Comparison of ENCODE assay signal across 15 cellular contexts in the genomic region with DNA sequence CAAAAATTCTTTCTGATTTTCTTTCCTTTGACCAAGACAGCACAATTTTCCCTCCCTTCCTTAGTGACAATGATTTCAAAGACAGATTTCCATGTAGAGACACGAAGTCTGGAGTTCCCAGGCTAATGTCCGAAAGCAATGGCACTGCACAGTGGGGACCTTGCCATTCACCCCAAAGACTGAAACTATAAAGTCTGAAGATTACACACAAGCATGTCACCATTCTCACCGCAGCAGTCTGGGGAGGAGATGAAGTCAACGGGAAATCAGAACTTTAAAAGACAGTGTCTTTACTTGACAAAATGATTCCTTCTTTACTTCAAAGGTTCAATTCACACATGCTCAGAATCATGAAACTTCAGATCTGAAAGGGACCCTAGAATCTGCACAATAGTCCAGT. TPM values are rescaled to one million over a fixed set of nuclear protein-coding genes. Genes with fewer than 3 reads are reported as not detected.
DNase-seq lines count a peak whose midpoint lies in the region; ATAC-seq, FAIRE-seq and TF ChIP-seq lines count a peak whose summit lies in the region.
"Had no signal": no experiment of that assay in that cellular context is flagged by ENCODE, and none has a peak within 500 bp of the region (broad histone marks: within the 10 kb centered on the region; RNA-seq: fewer than 3 reads in every experiment).

No MANE protein-coding gene starts in this region.

- H3K27ac Mint-ChIP-seq in memory B cell: peak overlapping the region; percentile 75

- H3K4me3 Mint-ChIP-seq in memory B cell: no peak overlapping the region

- no peaks in the 10 kb centered on the region for H3K27me3 ChIP-seq in A673 (replicated peaks; ENCODE audit: insufficient read depth, low read depth, low read length, poor library complexity)
- H3K27me3 ChIP-seq: breast epithelium, MG63 had no signal

- peaks cover 60% of the 10 kb centered on the region for H3K4me1 ChIP-seq in A673 (ENCODE audit: insufficient read depth, low read length, poor library complexity, severe bottlenecking)
- H3K4me1 ChIP-seq: breast epithelium had no signal

- POLR2A ChIA-PET in A673 (lab: Charles Lee; ENCODE audit: low non-redundant PET): no interaction called here

- intact Hi-C loops in A673 (cut with micrococcal nuclease; ENCODE audit: unreplicated experiment): no loop called here

- H3K27ac ChIP-seq in A673 (ENCODE audit: low read depth, low read length, poor library complexity, severe bottlenecking): peak overlapping the region; percentile 4
- H3K27ac ChIP-seq: breast epithelium had no signal

- H3K4me3 ChIP-seq in A673 (ENCODE audit: low read depth, low read length, poor library complexity, severe bottlenecking): no peak overlapping the region
- H3K4me3 ChIP-seq: breast epithelium, MG63 had no signal

- TF ChIP-seq CTCF in A673 (conservative IDR thresholded peaks at IDR 0.05; ENCODE audit: low read depth, low read length): no peak

- peak; percentile 28 for ATAC-seq in memory B cell (ENCODE audit: low read depth)
- ATAC-seq in GM19023 (IDR thresholded peaks at IDR 0.05; ENCODE audit: unreplicated experiment): no peak
- ATAC-seq in GM21447 (IDR thresholded peaks at IDR 0.05; ENCODE audit: unreplicated experiment): no peak
- ATAC-seq in HG03520 (IDR thresholded peaks at IDR 0.05; ENCODE audit: unreplicated experiment): no peak

- DNase-seq in A673 (ENCODE audit: low spot score) (no peak), GM12892 (ENCODE audit: insufficient read length) (peak; percentile 37), RPMI8226 (peak; percentile 38), memory B cell (ENCODE audit: low spot score in 2 of 2) (no peak), NCI-H2107 treated with DMSO at 0.1 percent for 48 hours (lab: John Stamatoyannopoulos, UW; ENCODE audit: unreplicated experiment) (no peak)
- DNase-seq: activated effector memory CD4-positive, alpha-beta T cell treated with Interleukin-2 at 50 U/mL for 16 hours; head of caudate nucleus; MG63; NCI-H226; small intestine had no signal

- H3K9me3 ChIP-seq in A673 (ENCODE audit: low read depth, low read length, poor library complexity, severe bottlenecking): no peaks in the 10 kb centered on the region
- H3K9me3 ChIP-seq: breast epithelium, MG63 had no signal

- TF ChIP-seq POLR2A in GM12892 (IDR thresholded peaks at IDR 0.05; ENCODE audit: low read depth, low read length): no peak

- H3K36me3 ChIP-seq in A673 (ENCODE audit: insufficient read depth, low read length, poor library complexity, severe bottlenecking): no peaks in the 10 kb centered on the region
- H3K36me3 ChIP-seq: breast epithelium had no signal

- no peaks in the 10 kb centered on the region for H3K9me3 Mint-ChIP-seq in memory B cell

- H3K36me3 Mint-ChIP-seq in memory B cell: no peaks in the 10 kb centered on the region

- BruUV-seq in A673 (replicated peaks; lab: Mats Ljungman, UMichigan): no TSS peak

- FAIRE-seq in GM12892 (lab: Jason Lieb, UNC): peak; percentile 56
- FAIRE-seq: small intestine had no signal

- H3K27me3 Mint-ChIP-seq in memory B cell: no peaks in the 10 kb centered on the region
- H3K27me3 Mint-ChIP-seq: B cell had no signal

- peaks cover 16% of the 10 kb centered on the region for H3K4me1 Mint-ChIP-seq in memory B cell

- CTCF ChIA-PET in A673 (lab: Charles Lee): no interaction called here

RNA-seq across cellular contexts. Expression of gene B4GALT5, which starts 8.3 kb away (rescaled TPM):
- total RNA-seq in A673 (2021): 60.7 and 78.0 TPM in 2 replicates
- polyA plus RNA-seq in GM12892 (2012; ENCODE audit: missing spikeins): 19.3 TPM

Comparison
In these comparisons a context has a peak if more than half of its experiments do, and no peak if none do; other contexts are left out.
1. DNase-seq: peak in GM12892 (single experiment) and RPMI8226 (single experiment); none in A673 (single experiment), memory B cell (0 of 2) and NCI-H2107 treated with DMSO at 0.1 percent for 48 hours (single experiment).